Comparison of ENCODE assay signal across 8 cellular contexts in the genomic region with DNA sequence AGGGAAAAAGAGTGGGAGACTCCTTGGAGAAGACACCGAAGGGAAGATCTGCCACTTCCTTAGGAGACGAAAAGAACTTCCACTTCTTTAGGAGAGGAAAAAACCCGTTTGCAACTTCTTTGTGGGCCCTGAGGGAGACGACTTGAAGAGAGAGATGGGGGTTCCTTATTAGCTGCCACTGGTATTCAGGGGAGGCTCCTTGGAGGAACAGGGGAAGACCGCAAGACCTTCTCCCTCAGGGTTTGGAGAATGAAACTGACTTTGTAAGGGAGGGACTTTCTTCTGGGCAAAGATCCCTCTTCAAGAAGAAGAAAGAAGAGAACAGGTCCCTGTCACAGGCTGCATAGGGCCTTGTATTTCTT. TPM values are rescaled to one million over a fixed set of nuclear protein-coding genes. Genes with fewer than 3 reads are reported as not detected.
DNase-seq lines count a peak whose midpoint lies in the region; ATAC-seq and TF ChIP-seq lines count a peak whose summit lies in the region.

No MANE protein-coding gene starts in this region.

- H3K4me3 ChIP-seq in trophoblast cell (ENCODE audit: low read depth, low read length): peak overlapping the region; percentile 95

- peak overlapping the region; percentile 99 for H3K9ac ChIP-seq in trophoblast cell (ENCODE audit: low read length)

- H2AK5ac ChIP-seq in trophoblast cell (ENCODE audit: low read length): peak overlapping the region; percentile 43

- H2AFZ ChIP-seq in trophoblast cell (ENCODE audit: insufficient read depth, low read length, poor library complexity): peak overlapping the region; percentile 95

- peak overlapping the region; percentile 89 for H3K4me2 ChIP-seq in trophoblast cell (ENCODE audit: low read length)

- no peaks in the 10 kb centered on the region for H3K27me3 ChIP-seq in trophoblast cell (ENCODE audit: insufficient read depth, low read length)

- H3K18ac ChIP-seq in trophoblast cell (ENCODE audit: low read length): peak overlapping the region; percentile 93

- H3K4ac ChIP-seq in trophoblast cell (ENCODE audit: low read depth, low read length): peak overlapping the region; percentile 93

- H2BK12ac ChIP-seq in trophoblast cell (ENCODE audit: low read length): no peak overlapping the region

- H3K23ac ChIP-seq in trophoblast cell (ENCODE audit: low read length): no peak overlapping the region

- no peak for ATAC-seq in GM21576 (IDR thresholded peaks at IDR 0.05; ENCODE audit: unreplicated experiment)

- H3K9me3 ChIP-seq in trophoblast cell (ENCODE audit: insufficient read depth, low read depth, low read length): no peaks in the 10 kb centered on the region

- DNase-seq in ELR (ENCODE audit: low read depth) (peak; percentile 38), RKO (ENCODE audit: low spot score) (peak; percentile 18), erythroblast (lab: John Stamatoyannopoulos, UW) (peak; percentile 58 to 70), trophoblast cell (no peak), NCI-H1930 (lab: John Stamatoyannopoulos, UW) (no peak), Ammon's horn (ENCODE audit: low spot score) (no peak), NCI-H345 (lab: John Stamatoyannopoulos, UW) (no peak)

- peak overlapping the region; percentile 57 for H2BK120ac ChIP-seq in trophoblast cell (ENCODE audit: insufficient read depth, low read length, poor library complexity)

- H3K27ac ChIP-seq in trophoblast cell (ENCODE audit: low read depth, low read length): no peak overlapping the region

- H3K36me3 ChIP-seq in trophoblast cell (ENCODE audit: control insufficient read depth in 1 of 2, insufficient read depth in 2 of 2, low read length in 2 of 2): no peaks in the 10 kb centered on the region

- TF ChIP-seq POLR2A in erythroblast (IDR thresholded peaks at IDR 0.05; ENCODE audit: low read length): no peak

- H4K91ac ChIP-seq in trophoblast cell (ENCODE audit: low read depth, low read length): peak overlapping the region; percentile 75

- H3K79me1 ChIP-seq in trophoblast cell (ENCODE audit: low read length): peaks cover 4% of the 10 kb centered on the region

- peaks cover 5% of the 10 kb centered on the region for H3K79me2 ChIP-seq in trophoblast cell (ENCODE audit: control insufficient read depth, insufficient read depth, low read length, poor library complexity)

- H4K12ac ChIP-seq in trophoblast cell (ENCODE audit: low read depth, low read length): peak overlapping the region; percentile 74

- no CpG with 5 or more reads among the region's 5 CpGs for WGBS in trophoblast cell (ENCODE audit: extremely low coverage, insufficient coverage, insufficient read length)

- peak overlapping the region; percentile 95 for H4K8ac ChIP-seq in trophoblast cell (ENCODE audit: low read depth, low read length)

- H2BK5ac ChIP-seq in trophoblast cell (ENCODE audit: low read depth, low read length, poor library complexity): peak overlapping the region; percentile 20

- peak overlapping the region; percentile 89 for H3K14ac ChIP-seq in trophoblast cell (ENCODE audit: low read length)

- H3K4me1 ChIP-seq in trophoblast cell (ENCODE audit: control insufficient read depth in 1 of 2, insufficient read depth in 2 of 2, low read length in 2 of 2): peaks cover 3% of the 10 kb centered on the region in 2 experiments

RNA-seq across cellular contexts. Expression of gene BCKDHA, which starts 0.4 kb away (rescaled TPM):
- polyA plus RNA-seq in trophoblast cell (2013): 26.2 and 26.4 TPM in 2 replicates

RNA-seq across cellular contexts. Expression of gene EXOSC5, which starts 0.9 kb away (rescaled TPM):
- 8.1 and 8.4 TPM in 2 replicates for polyA plus RNA-seq in trophoblast cell (2013)

RNA-seq across cellular contexts. Expression of gene TMEM91, which starts 21.7 kb away (rescaled TPM):
- 2.8 and 3.3 TPM in 2 replicates for polyA plus RNA-seq in trophoblast cell (2013)

RNA-seq across cellular contexts. Expression of gene B3GNT8, which starts 29.2 kb away (rescaled TPM):
- polyA plus RNA-seq in trophoblast cell (2013): 2.6 and 2.9 TPM in 2 replicates

RNA-seq across cellular contexts. Expression of gene B9D2, which starts 34.1 kb away (rescaled TPM):
- polyA plus RNA-seq in trophoblast cell (2013): 3.2 TPM in 2 replicates

Comparison
In these comparisons a context has a peak if more than half of its experiments do, and no peak if none do; other contexts are left out.
1. DNase-seq: peak in ELR (single experiment), RKO (single experiment) and erythroblast (2 of 2); none in trophoblast cell (0 of 2), NCI-H1930 (0 of 2), Ammon's horn (single experiment) and NCI-H345 (single experiment).